ENCODE assay signal across 16 cellular contexts in genomic region chr2:188604579-188604978, GRCh38.
"Had no signal": no experiment of that assay in that cellular context is flagged by ENCODE, and none has a peak within 500 bp of the region (broad histone marks: within the 10 kb centered on the region; RNA-seq: fewer than 3 reads in every experiment).

No MANE protein-coding gene starts in this region.

- DNase-seq: effector memory CD8-positive, alpha-beta T cell; erythroblast; foreskin melanocyte; head of caudate nucleus; mucosa of descending colon; naive thymus-derived CD8-positive, alpha-beta T cell; psoas muscle; sigmoid colon; stimulated activated CD4-positive, alpha-beta T cell treated with anti-CD3 and anti-CD28 coated beads, Interleukin-12 subunit alpha, Interleukin-12 subunit beta, amount 100 ng/mL, for 4 hours; stimulated activated naive CD4-positive, alpha-beta T cell; stomach; substantia nigra; trophoblast cell had no signal

- H3K4me2 ChIP-seq: hepatocyte had no signal

- H3K27ac Mint-ChIP-seq: effector memory CD8-positive, alpha-beta T cell; naive thymus-derived CD8-positive, alpha-beta T cell had no signal

- H3K27ac ChIP-seq: hepatocyte, neutrophil, psoas muscle, skin epidermis, stomach had no signal

- H3K9me3 Mint-ChIP-seq: effector memory CD8-positive, alpha-beta T cell had no signal

- ATAC-seq: effector memory CD8-positive, alpha-beta T cell; mucosa of descending colon; naive thymus-derived CD8-positive, alpha-beta T cell; psoas muscle had no signal

- H2AFZ ChIP-seq: hepatocyte had no signal

- H3K79me2 ChIP-seq: hepatocyte had no signal

- H3K36me3 Mint-ChIP-seq: naive thymus-derived CD8-positive, alpha-beta T cell had no signal

- H3K27me3 ChIP-seq: hepatocyte, neutrophil, sigmoid colon, stomach had no signal

- H3K9me3 ChIP-seq: mucosa of descending colon, neutrophil, psoas muscle, sigmoid colon had no signal

- H3K4me1 ChIP-seq: psoas muscle had no signal

- H3K36me3 ChIP-seq: neutrophil, sigmoid colon, stomach had no signal

- H3K4me3 ChIP-seq: hepatocyte, mucosa of descending colon, psoas muscle, skin epidermis had no signal
